8 cellular contexts compared by ENCODE assay signal in the genomic region with DNA sequence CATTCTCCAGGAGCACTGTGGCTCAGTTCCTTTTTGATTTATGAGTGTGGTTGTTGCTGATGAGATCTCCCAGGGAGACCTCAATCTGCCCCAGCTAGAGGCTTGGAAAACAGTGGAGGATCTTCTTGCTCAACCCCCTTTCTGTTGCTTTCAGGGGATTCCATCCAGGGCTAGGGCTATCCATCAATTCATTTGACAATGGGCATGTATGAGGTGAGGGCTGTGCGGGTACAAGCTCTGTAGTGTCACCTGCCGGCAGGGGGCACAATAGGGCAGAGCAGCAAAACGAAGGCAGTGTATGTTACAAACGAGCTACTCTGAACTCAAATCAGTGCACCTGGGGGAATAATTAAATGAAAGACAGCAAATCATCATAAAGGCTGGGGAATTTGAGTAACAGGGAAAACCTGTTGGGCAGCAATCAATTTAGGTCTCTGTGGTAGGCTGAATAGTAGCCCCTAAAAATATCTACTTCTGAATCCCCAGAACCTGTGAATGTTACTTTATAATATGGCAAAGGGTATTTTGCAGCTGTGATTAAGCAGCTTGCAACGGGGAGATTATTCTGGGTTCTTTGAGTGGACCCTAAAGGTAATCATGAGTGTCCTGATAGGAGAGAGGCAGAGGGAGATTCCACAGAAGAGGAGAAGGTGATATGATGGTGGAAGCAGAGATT.
DNase-seq lines count a peak whose midpoint lies in the region; ATAC-seq lines count a peak whose summit lies in the region.

No MANE protein-coding gene starts in this region.

- no peak overlapping the region for H3K23ac ChIP-seq in mesendoderm (ENCODE audit: low read length)

- H3K27me3 ChIP-seq in mesendoderm (ENCODE audit: insufficient read depth, low read length, poor library complexity) = no peaks in the 10 kb centered on the region

- peaks cover 2% of the 10 kb centered on the region for H3K4me1 Mint-ChIP-seq in activated CD4-positive, alpha-beta T cell treated with anti-CD3 and anti-CD28 coated beads, Interleukin-2, amount 10 ng/mL, durations not matched to agents 24 days and 14 days

- no peak overlapping the region for H3K4me3 ChIP-seq in mesendoderm (ENCODE audit: low read length)

- no peak overlapping the region for H2BK120ac ChIP-seq in mesendoderm (ENCODE audit: low read depth, low read length)

- no peak overlapping the region for H3K4me2 ChIP-seq in mesendoderm (ENCODE audit: low read length)

- H4K5ac ChIP-seq in mesendoderm (ENCODE audit: low read length) = no peak overlapping the region

- no peaks in the 10 kb centered on the region for H3K36me3 Mint-ChIP-seq in activated CD4-positive, alpha-beta T cell treated with anti-CD3 and anti-CD28 coated beads, Interleukin-2, amount 10 ng/mL, durations not matched to agents 24 days and 14 days (ENCODE audit: low read depth)

- H3K27ac Mint-ChIP-seq in activated CD4-positive, alpha-beta T cell treated with anti-CD3 and anti-CD28 coated beads, Interleukin-2, amount 10 ng/mL, durations not matched to agents 24 days and 14 days = no peak overlapping the region

- no peak overlapping the region for H2BK5ac ChIP-seq in mesendoderm (ENCODE audit: low read length)

- H3K27ac ChIP-seq in mesendoderm (ENCODE audit: low read depth, low read length) = no peak overlapping the region

- WGBS in mesendoderm (ENCODE audit: extremely low coverage, insufficient coverage, low lambda C conversion rate) = no CpG with 5 or more reads among the region's 5 CpGs

- intact Hi-C loops in activated CD4-positive, alpha-beta T cell treated with anti-CD3 and anti-CD28 coated beads, Interleukin-2, amount 10 ng/mL, durations not matched to agents 24 days and 14 days (cut with micrococcal nuclease) = loop anchor here (1.0 kb wide), 1 partner anchor 759 kb away; no protein-coding TSS in a partner anchor

- no peaks in the 10 kb centered on the region for H3K79me1 ChIP-seq in mesendoderm (ENCODE audit: low read length)

- H3K18ac ChIP-seq in mesendoderm (ENCODE audit: low read length) = no peak overlapping the region

- ATAC-seq in HG02798 (IDR thresholded peaks at IDR 0.05; ENCODE audit: poor library complexity, unreplicated experiment) = peak; percentile 74

- no peaks in the 10 kb centered on the region for H3K9me3 Mint-ChIP-seq in activated CD4-positive, alpha-beta T cell treated with anti-CD3 and anti-CD28 coated beads, Interleukin-2, amount 10 ng/mL, durations not matched to agents 24 days and 14 days

- H2BK15ac ChIP-seq in mesendoderm (replicated peaks; ENCODE audit: low read depth) = no peak overlapping the region

- H3K4me1 ChIP-seq in mesendoderm (ENCODE audit: control insufficient read depth, low read depth, low read length) = no peaks in the 10 kb centered on the region

- H4K8ac ChIP-seq in mesendoderm (ENCODE audit: low read depth, low read length) = no peak overlapping the region

- no peak overlapping the region for H3K4ac ChIP-seq in mesendoderm (ENCODE audit: low read depth, low read length)

- H3K27me3 Mint-ChIP-seq in activated CD4-positive, alpha-beta T cell treated with anti-CD3 and anti-CD28 coated beads, Interleukin-2, amount 10 ng/mL, durations not matched to agents 24 days and 14 days = peaks cover 22% of the 10 kb centered on the region

- DNase-seq in DMS153 treated with DMSO at 0.1 percent for 48 hours (lab: John Stamatoyannopoulos, UW; ENCODE audit: unreplicated experiment) (peak; percentile 58), NCI-H226 (peak; percentile 88), dermis microvascular lymphatic vessel endothelial cell (ENCODE audit: low read depth in 2 of 2) (peak; percentile 30 to 64), mesendoderm (peak; percentile 77), OCI-M2 (lab: John Stamatoyannopoulos, UW; ENCODE audit: unreplicated experiment) (no peak)
- DNase-seq in activated CD4-positive, alpha-beta T cell treated with anti-CD3 and anti-CD28 coated beads, Interleukin-2, amount 10 ng/mL, durations not matched to agents 24 days and 14 days = peak; percentile 92
- peak; percentile 42 to 62 for DNase-seq in stimulated activated CD8-positive, alpha-beta memory T cell treated with anti-CD3 and anti-CD28 coated beads, Interleukin-2, amount 100 ng/mL, for 1 hour (ENCODE audit: low read depth in 2 of 2)

- H3K79me2 ChIP-seq in mesendoderm (ENCODE audit: control insufficient read depth, insufficient read depth, low read length) = no peaks in the 10 kb centered on the region

- H3K4me3 Mint-ChIP-seq in activated CD4-positive, alpha-beta T cell treated with anti-CD3 and anti-CD28 coated beads, Interleukin-2, amount 10 ng/mL, durations not matched to agents 24 days and 14 days = no peak overlapping the region

- no peaks in the 10 kb centered on the region for H3K36me3 ChIP-seq in mesendoderm (ENCODE audit: control insufficient read depth, insufficient read depth, low read length)

- no peak overlapping the region for H2AK5ac ChIP-seq in mesendoderm (ENCODE audit: low read length)

- H3K56ac ChIP-seq in mesendoderm (ENCODE audit: low read length) = no peak overlapping the region

- H3K9ac ChIP-seq in mesendoderm (ENCODE audit: low read length) = no peak overlapping the region
